Comparison of ENCODE assay signal across 14 cellular contexts in the genomic region with DNA sequence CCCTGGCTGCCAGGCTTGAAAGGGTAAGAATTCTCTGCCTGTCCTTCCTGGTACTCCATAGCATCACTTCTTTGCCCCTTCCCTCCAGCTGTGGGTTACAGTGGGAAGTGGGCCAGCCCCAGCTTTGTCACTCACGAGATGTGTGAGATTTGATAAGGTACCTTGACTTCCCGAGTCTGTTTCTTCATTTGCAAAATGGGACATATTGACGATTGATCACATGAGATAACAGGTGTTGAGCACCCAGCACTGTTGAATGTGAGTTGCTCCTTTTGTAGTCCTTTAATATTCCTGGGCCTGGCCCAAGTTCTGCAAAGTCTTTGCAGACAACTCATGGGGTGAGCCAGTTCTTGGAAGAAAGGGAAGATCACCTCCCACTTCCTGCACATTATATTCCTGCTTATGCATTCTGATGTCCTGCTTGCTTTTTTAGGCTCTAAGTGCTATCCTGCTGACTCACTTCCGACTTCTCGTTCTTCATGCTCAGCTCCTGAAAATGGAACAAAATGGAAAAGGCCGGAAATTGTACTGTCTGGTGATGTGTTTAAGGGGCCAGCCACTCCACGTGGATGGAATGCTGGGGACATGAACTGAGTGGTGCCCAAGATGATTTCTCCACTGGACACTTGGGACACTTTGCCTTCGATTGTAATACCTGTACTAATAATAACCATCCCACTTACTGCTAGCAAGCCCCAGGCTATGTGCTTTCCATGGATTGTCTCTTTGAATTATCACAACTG. TPM values are rescaled to one million over a fixed set of nuclear protein-coding genes. Genes with fewer than 3 reads are reported as not detected.
DNase-seq lines count a peak whose midpoint lies in the region; ATAC-seq and TF ChIP-seq lines count a peak whose summit lies in the region.
"Had no signal": no experiment of that assay in that cellular context is flagged by ENCODE, and none has a peak within 500 bp of the region (broad histone marks: within the 10 kb centered on the region; RNA-seq: fewer than 3 reads in every experiment).

No MANE protein-coding gene starts in this region.

- H3K36me3 ChIP-seq in MG63 (no peaks in the 10 kb centered on the region), liver (ENCODE audit: control insufficient read depth in 4 of 4, insufficient read depth in 3 of 4, low read depth in 1 of 4, low read length in 3 of 4) (no peaks in the 10 kb centered on the region)
- H3K36me3 ChIP-seq: esophagus muscularis mucosa had no signal

- no peak overlapping the region for H3K27ac ChIP-seq in liver (ENCODE audit: low read depth in 1 of 2, low read length in 2 of 2)
- H3K27ac ChIP-seq: esophagus muscularis mucosa had no signal

- no peaks in the 10 kb centered on the region for H3K9me3 Mint-ChIP-seq in activated naive CD8-positive, alpha-beta T cell treated with anti-CD3 and anti-CD28 coated beads, Interleukin-2, amount 50 U/mL, for 24 hours
- H3K9me3 Mint-ChIP-seq: activated T-cell treated with anti-CD3 and anti-CD28 coated beads, Interleukin-2, amount 50 U/mL, for 4 hours; neural crest cell had no signal

- no peaks in the 10 kb centered on the region for H3K36me3 Mint-ChIP-seq in activated naive CD8-positive, alpha-beta T cell treated with anti-CD3 and anti-CD28 coated beads, Interleukin-2, amount 50 U/mL, for 24 hours (ENCODE audit: low read depth)

- H3K4me3 ChIP-seq in AG10803 (ENCODE audit: low read length) (no peak overlapping the region), MG63 (no peak overlapping the region), cardiac fibroblast (replicated peaks in 1 of 2; ENCODE audit: low read depth in 2 of 2, low read length in 2 of 2) (no peak overlapping the region), liver (ENCODE audit: low read depth in 1 of 3, low read length in 3 of 3) (no peak overlapping the region)
- H3K4me3 ChIP-seq: esophagus muscularis mucosa had no signal

- H3K4me3 Mint-ChIP-seq in activated naive CD8-positive, alpha-beta T cell treated with anti-CD3 and anti-CD28 coated beads, Interleukin-2, amount 50 U/mL, for 24 hours = no peak overlapping the region
- H3K4me3 Mint-ChIP-seq: activated T-cell treated with anti-CD3 and anti-CD28 coated beads, Interleukin-2, amount 50 U/mL, for 4 hours; neural crest cell had no signal

- POLR2A ChIA-PET in GM10248 (lab: Yijun Ruan, JAX) = no interaction called here

- no peak overlapping the region for H3K27ac Mint-ChIP-seq in activated naive CD8-positive, alpha-beta T cell treated with anti-CD3 and anti-CD28 coated beads, Interleukin-2, amount 50 U/mL, for 24 hours

- TF ChIP-seq RAD21 in liver (IDR thresholded peaks at IDR 0.05) = peak in 1 of 2 donors; percentile 16

- no peak for TF ChIP-seq CTCF in AG10803 (conservative IDR thresholded peaks at IDR 0.05; ENCODE audit: low read length)
- TF ChIP-seq CTCF in cardiac fibroblast (IDR thresholded peaks at IDR 0.05; ENCODE audit: low read depth, low read length) = no peak
- no peak for TF ChIP-seq CTCF in liver (IDR thresholded peaks at IDR 0.05; ENCODE audit: low read depth, low read length, missing input control)
- no peak for TF ChIP-seq CTCF in GM10248 (IDR thresholded peaks at IDR 0.05; ENCODE audit: control extremely low read depth, extremely low read depth, low read depth, missing control alignments)

- DNase-seq in AG10803 (ENCODE audit: low read depth) = peak; percentile 82
- DNase-seq in MG63 = peak; percentile 85
- peak; percentile 91 to 97 for DNase-seq in cardiac fibroblast (ENCODE audit: low read depth in 2 of 2)
- no peak for DNase-seq in activated naive CD8-positive, alpha-beta T cell treated with anti-CD3 and anti-CD28 coated beads, Interleukin-2, amount 50 U/mL, for 24 hours
- no peak for DNase-seq in GM10248 (ENCODE audit: extremely low spot score)
- no peak for DNase-seq in nucleus accumbens (lab: John Stamatoyannopoulos, UW)
- DNase-seq: activated T-cell treated with anti-CD3 and anti-CD28 coated beads, Interleukin-2, amount 50 U/mL, for 4 hours; DMS 273 treated with DMSO at 0.1 percent for 48 hours; NCI-H146; T-helper 1 cell had no signal

- H3K9me3 ChIP-seq in MG63 = peaks cover 6% of the 10 kb centered on the region
- no peaks in the 10 kb centered on the region for H3K9me3 ChIP-seq in liver (ENCODE audit: control insufficient read depth in 4 of 4, low read length in 3 of 4)
- H3K9me3 ChIP-seq: esophagus muscularis mucosa had no signal

- H3K4me1 Mint-ChIP-seq in activated naive CD8-positive, alpha-beta T cell treated with anti-CD3 and anti-CD28 coated beads, Interleukin-2, amount 50 U/mL, for 24 hours = peaks cover 2% of the 10 kb centered on the region
- H3K4me1 Mint-ChIP-seq: neural crest cell had no signal

- no peaks in the 10 kb centered on the region for H3K27me3 Mint-ChIP-seq in activated naive CD8-positive, alpha-beta T cell treated with anti-CD3 and anti-CD28 coated beads, Interleukin-2, amount 50 U/mL, for 24 hours

- no peak for ATAC-seq in activated naive CD8-positive, alpha-beta T cell treated with anti-CD3 and anti-CD28 coated beads, Interleukin-2, amount 50 U/mL, for 24 hours
- no peak for ATAC-seq in GM18873 (IDR thresholded peaks at IDR 0.05; ENCODE audit: low FRiP score, unreplicated experiment)
- ATAC-seq: activated T-cell treated with anti-CD3 and anti-CD28 coated beads, Interleukin-2, amount 50 U/mL, for 4 hours had no signal

- CTCF ChIA-PET in GM10248 (lab: Yijun Ruan, JAX) = no interaction called here

- no peaks in the 10 kb centered on the region for H3K4me1 ChIP-seq in liver (ENCODE audit: control insufficient read depth in 4 of 4, insufficient read depth in 4 of 4, low read length in 3 of 4)

- no peaks in the 10 kb centered on the region for H3K27me3 ChIP-seq in MG63
- no peaks in the 10 kb centered on the region for H3K27me3 ChIP-seq in liver (ENCODE audit: control insufficient read depth in 4 of 4, insufficient read depth in 4 of 4, low read length in 3 of 4)
- H3K27me3 ChIP-seq: esophagus muscularis mucosa had no signal

- H3K9ac ChIP-seq in liver (ENCODE audit: low read depth in 1 of 2, low read length in 2 of 2) = no peak overlapping the region

- 66% methylated on average over 8 of the region's 8 CpGs for WGBS in liver

TF ChIP-seq in liver, 16 proteins besides CTCF, POLR2A, EP300 and RAD21:
- no peak for TF ChIP-seq YY1 (IDR thresholded peaks at IDR 0.05)
- TF ChIP-seq, protein P1, sequence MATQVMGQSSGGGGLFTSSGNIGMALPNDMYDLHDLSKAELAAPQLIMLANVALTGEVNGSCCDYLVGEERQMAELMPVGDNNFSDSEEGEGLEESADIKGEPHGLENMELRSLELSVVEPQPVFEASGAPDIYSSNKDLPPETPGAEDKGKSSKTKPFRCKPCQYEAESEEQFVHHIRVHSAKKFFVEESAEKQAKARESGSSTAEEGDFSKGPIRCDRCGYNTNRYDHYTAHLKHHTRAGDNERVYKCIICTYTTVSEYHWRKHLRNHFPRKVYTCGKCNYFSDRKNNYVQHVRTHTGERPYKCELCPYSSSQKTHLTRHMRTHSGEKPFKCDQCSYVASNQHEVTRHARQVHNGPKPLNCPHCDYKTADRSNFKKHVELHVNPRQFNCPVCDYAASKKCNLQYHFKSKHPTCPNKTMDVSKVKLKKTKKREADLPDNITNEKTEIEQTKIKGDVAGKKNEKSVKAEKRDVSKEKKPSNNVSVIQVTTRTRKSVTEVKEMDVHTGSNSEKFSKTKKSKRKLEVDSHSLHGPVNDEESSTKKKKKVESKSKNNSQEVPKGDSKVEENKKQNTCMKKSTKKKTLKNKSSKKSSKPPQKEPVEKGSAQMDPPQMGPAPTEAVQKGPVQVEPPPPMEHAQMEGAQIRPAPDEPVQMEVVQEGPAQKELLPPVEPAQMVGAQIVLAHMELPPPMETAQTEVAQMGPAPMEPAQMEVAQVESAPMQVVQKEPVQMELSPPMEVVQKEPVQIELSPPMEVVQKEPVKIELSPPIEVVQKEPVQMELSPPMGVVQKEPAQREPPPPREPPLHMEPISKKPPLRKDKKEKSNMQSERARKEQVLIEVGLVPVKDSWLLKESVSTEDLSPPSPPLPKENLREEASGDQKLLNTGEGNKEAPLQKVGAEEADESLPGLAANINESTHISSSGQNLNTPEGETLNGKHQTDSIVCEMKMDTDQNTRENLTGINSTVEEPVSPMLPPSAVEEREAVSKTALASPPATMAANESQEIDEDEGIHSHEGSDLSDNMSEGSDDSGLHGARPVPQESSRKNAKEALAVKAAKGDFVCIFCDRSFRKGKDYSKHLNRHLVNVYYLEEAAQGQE (IDR thresholded peaks at IDR 0.05) = no peak
- TF ChIP-seq NR2F2 (IDR thresholded peaks at IDR 0.05) = no peak
- no peak for TF ChIP-seq ZBTB33 (IDR thresholded peaks at IDR 0.05)
- no peak for TF ChIP-seq FOXA2 (IDR thresholded peaks at IDR 0.05)
- peak; percentile 31 for TF ChIP-seq MAX (IDR thresholded peaks at IDR 0.05)
- TF ChIP-seq JUND (IDR thresholded peaks at IDR 0.05) = no peak

RNA-seq across cellular contexts. Expression of gene NLK, which starts 8.3 kb away (rescaled TPM):
- 8.5 and 19.2 TPM in 2 replicates for total RNA-seq in MG63 (2014; rRNA removed; shearing (Covaris generic); ENCODE audit: low replicate concordance)
- total RNA-seq in liver = 10 to 100 TPM; 12.9 to 17.4 TPM
- polyA plus RNA-seq in liver = 1 to 10 TPM; 4.4 to 5.4 TPM

Comparison
In these comparisons a context has a peak if more than half of its experiments do, and no peak if none do; other contexts are left out.
1. DNase-seq: peak in AG10803 (single experiment), MG63 (single experiment) and cardiac fibroblast (2 of 2); none in activated naive CD8-positive, alpha-beta T cell treated with anti-CD3 and anti-CD28 coated beads, Interleukin-2, amount 50 U/mL, for 24 hours (single experiment), GM10248 (single experiment) and nucleus accumbens (0 of 56).